In the genomic region with DNA sequence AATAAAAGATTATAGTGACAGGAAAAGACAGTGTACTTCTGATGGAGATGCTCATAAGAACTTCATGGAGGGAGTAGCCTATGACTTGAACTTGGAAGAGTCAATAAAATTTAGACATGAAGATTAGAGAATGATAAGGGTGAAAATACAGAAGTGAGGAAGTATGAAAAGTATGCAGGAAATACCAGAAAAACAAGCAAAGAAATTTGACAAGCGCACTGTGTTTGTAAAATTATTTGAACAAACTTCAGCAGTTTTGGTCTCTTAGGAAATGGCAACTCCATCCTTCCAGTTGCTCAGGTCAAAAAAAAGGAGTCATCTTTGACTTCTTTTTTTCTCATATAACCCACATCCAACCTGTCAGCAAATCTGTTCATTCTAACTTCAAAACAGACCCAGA, we compare ENCODE assay signal across 21 cellular contexts.
"Had no signal": no experiment of that assay in that cellular context is flagged by ENCODE, and none has a peak within 500 bp of the region (broad histone marks: within the 10 kb centered on the region; RNA-seq: fewer than 3 reads in every experiment).

No MANE protein-coding gene starts in this region.

- H3K4me1 Mint-ChIP-seq: naive thymus-derived CD8-positive, alpha-beta T cell; neural crest cell; stimulated activated effector memory CD8-positive, alpha-beta T cell treated with anti-CD3 and anti-CD28 coated beads, Interleukin-12 subunit alpha, Interleukin-12 subunit beta, amount 100 ng/mL, for 72 hours had no signal

- H3K4me3 Mint-ChIP-seq: naive thymus-derived CD8-positive, alpha-beta T cell; neural crest cell; stimulated activated effector memory CD8-positive, alpha-beta T cell treated with anti-CD3 and anti-CD28 coated beads, Interleukin-12 subunit alpha, Interleukin-12 subunit beta, amount 100 ng/mL, for 72 hours; stimulated activated naive CD8-positive, alpha-beta T cell treated with anti-CD3 and anti-CD28 coated beads, Interleukin-15, Interleukin-2, amounts not matched to agents 100 ng/mL and 50 ng/mL, for 24 hours had no signal

- H3K27ac Mint-ChIP-seq: naive thymus-derived CD8-positive, alpha-beta T cell; stimulated activated effector memory CD8-positive, alpha-beta T cell treated with anti-CD3 and anti-CD28 coated beads, Interleukin-12 subunit alpha, Interleukin-12 subunit beta, amount 100 ng/mL, for 72 hours; stimulated activated naive CD8-positive, alpha-beta T cell treated with anti-CD3 and anti-CD28 coated beads, Interleukin-15, Interleukin-2, amounts not matched to agents 100 ng/mL and 50 ng/mL, for 24 hours had no signal

- H3K36me3 ChIP-seq: gastrocnemius medialis, heart right ventricle, ovary, right atrium auricular region, sigmoid colon, tibial artery, upper lobe of left lung, uterus had no signal

- H3K27me3 ChIP-seq: gastrocnemius medialis, heart right ventricle, ovary, right atrium auricular region, sigmoid colon, tibial artery, upper lobe of left lung, uterus had no signal

- DNase-seq: effector memory CD4-positive, alpha-beta T cell; gastrocnemius medialis; heart right ventricle; hypothalamus; islet precursor cell; mammary epithelial cell; naive thymus-derived CD8-positive, alpha-beta T cell; ovary; sigmoid colon; small intestine; stimulated activated CD4-positive, alpha-beta T cell treated with anti-CD3 and anti-CD28 coated beads, Interleukin-4, amount 100 ng/mL, for 1 hour; stimulated activated CD8-positive, alpha-beta memory T cell treated with anti-CD3 and anti-CD28 coated beads, Interleukin-4, amount 100 ng/mL, for 48 hours; tibial artery; upper lobe of left lung; uterus had no signal

- H3K9me3 Mint-ChIP-seq: naive thymus-derived CD8-positive, alpha-beta T cell; stimulated activated effector memory CD8-positive, alpha-beta T cell treated with anti-CD3 and anti-CD28 coated beads, Interleukin-12 subunit alpha, Interleukin-12 subunit beta, amount 100 ng/mL, for 72 hours; stimulated activated naive CD8-positive, alpha-beta T cell treated with anti-CD3 and anti-CD28 coated beads, Interleukin-15, Interleukin-2, amounts not matched to agents 100 ng/mL and 50 ng/mL, for 24 hours had no signal

- H3K36me3 Mint-ChIP-seq: naive thymus-derived CD8-positive, alpha-beta T cell; stimulated activated effector memory CD8-positive, alpha-beta T cell treated with anti-CD3 and anti-CD28 coated beads, Interleukin-12 subunit alpha, Interleukin-12 subunit beta, amount 100 ng/mL, for 72 hours had no signal

- H3K27me3 Mint-ChIP-seq: stimulated activated naive CD8-positive, alpha-beta T cell treated with anti-CD3 and anti-CD28 coated beads, Interleukin-15, Interleukin-2, amounts not matched to agents 100 ng/mL and 50 ng/mL, for 24 hours had no signal

- ATAC-seq: esophagus mucosa; gastrocnemius medialis; heart right ventricle; left lobe of liver; naive thymus-derived CD8-positive, alpha-beta T cell; stimulated activated effector memory CD8-positive, alpha-beta T cell treated with anti-CD3 and anti-CD28 coated beads, Interleukin-12 subunit alpha, Interleukin-12 subunit beta, amount 100 ng/mL, for 72 hours had no signal

- H3K4me3 ChIP-seq: gastrocnemius medialis, heart right ventricle, ovary, right atrium auricular region, sigmoid colon, tibial artery, upper lobe of left lung, uterus had no signal

- H3K27ac ChIP-seq: gastrocnemius medialis, heart right ventricle, ovary, right atrium auricular region, sigmoid colon, tibial artery, upper lobe of left lung, uterus had no signal

- H3K9me3 ChIP-seq: gastrocnemius medialis, ovary, right atrium auricular region, sigmoid colon, tibial artery, upper lobe of left lung, uterus had no signal

- H3K4me1 ChIP-seq: gastrocnemius medialis, heart right ventricle, right atrium auricular region, sigmoid colon, tibial artery, upper lobe of left lung, uterus had no signal
